In the genomic region with DNA sequence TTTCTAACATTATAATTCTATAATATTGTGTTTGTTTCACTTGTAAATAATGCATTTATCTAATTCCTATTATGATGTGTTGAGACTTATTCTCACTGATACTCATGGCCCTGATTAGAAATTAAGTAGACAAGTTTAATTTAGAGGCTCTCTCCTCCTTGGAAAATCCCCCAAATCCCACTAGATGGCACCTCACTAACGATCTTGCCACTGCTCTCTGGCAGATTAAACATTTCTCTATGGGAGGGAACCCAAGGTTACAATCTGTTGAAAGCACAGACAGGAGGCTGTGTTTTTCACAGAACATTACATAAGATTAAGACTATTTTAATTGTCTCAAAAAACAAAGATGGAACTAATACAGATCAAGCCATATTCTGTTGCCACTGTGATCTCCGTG, we compare ENCODE assay signal across 10 cellular contexts.
A peak's percentile ranks its signal among the peaks of the same experiment; 100 is the strongest.
DNase-seq lines count a peak whose midpoint lies in the region; ATAC-seq and TF ChIP-seq lines count a peak whose summit lies in the region.
"Had no signal": no experiment of that assay in that cellular context is flagged by ENCODE, and none has a peak within 500 bp of the region (broad histone marks: within the 10 kb centered on the region; RNA-seq: fewer than 3 reads in every experiment).

No MANE protein-coding gene starts in this region.

- no peak overlapping the region for H2BK20ac ChIP-seq in IMR-90 (ENCODE audit: low read depth, low read length)

- H3K9me1 ChIP-seq in IMR-90 (ENCODE audit: insufficient read depth, low read length): no peaks in the 10 kb centered on the region

- no peak overlapping the region for H3K23ac ChIP-seq in IMR-90 (ENCODE audit: low read depth, low read length)

- H3K9ac ChIP-seq in IMR-90 (ENCODE audit: low read depth, low read length) (no peak overlapping the region), OCI-LY3 (ENCODE audit: low read length) (no peak overlapping the region)

- no peak overlapping the region for H3K4ac ChIP-seq in IMR-90 (ENCODE audit: low read depth, low read length)

- dilution Hi-C loops in IMR-90 (cut with HindIII; ENCODE audit: low sequenced_read_pairs, unreplicated experiment): no loop called here

- no peak for ATAC-seq in IMR-90 (ENCODE audit: low read depth)
- no peak for ATAC-seq in GM21576 (IDR thresholded peaks at IDR 0.05; ENCODE audit: unreplicated experiment)
- ATAC-seq in HG02938 (IDR thresholded peaks at IDR 0.05; ENCODE audit: unreplicated experiment): no peak
- ATAC-seq: stimulated activated memory B cell treated with anti-CD40 and anti-IgM and Interleukin-4, amounts not matched to agents 10 μg/mL and 1 μg/mL and 100 μg/mL, for 72 hours had no signal

- no peak overlapping the region for H3K27ac ChIP-seq in IMR-90 (ENCODE audit: insufficient read depth, low read length)
- H3K27ac ChIP-seq in OCI-LY3 (ENCODE audit: low read length): no peak overlapping the region

- CTCF ChIA-PET in AG04449 (lab: Yijun Ruan, JAX): no interaction called here
- CTCF ChIA-PET in IMR-90 (lab: Yijun Ruan, JAX): interaction anchor here (0.8 kb wide), 1 partner anchor 11 kb away, joined by 3 read pairs; no protein-coding TSS in a partner anchor

- no peak overlapping the region for H3K4me3 Mint-ChIP-seq in activated T-helper 1 cell treated with anti-CD3 and anti-CD28 coated beads, Interleukin-12 subunit alpha, Interleukin-12 subunit beta, Interleukin-2, Interleukin-4 antibody, amounts not matched to agents 30 ng/mL and 10 ng/mL and 1 ng/mL, durations not matched to agents 14 hours and 24 hours and 36 hours
- H3K4me3 Mint-ChIP-seq: stimulated activated memory B cell treated with anti-CD40 and anti-IgM and Interleukin-4, amounts not matched to agents 10 μg/mL and 1 μg/mL and 100 μg/mL, for 72 hours; T-helper 1 cell treated with Interleukin-12 subunit alpha and Interleukin-12 subunit beta and Interleukin-4 antibody, amounts not matched to agents 30 μg/mL and 1 μg/mL, for 36 hours had no signal

- H2AFZ ChIP-seq in IMR-90 (replicated peaks; ENCODE audit: low read length, poor library complexity): no peak overlapping the region
- H2AFZ ChIP-seq in OCI-LY3 (ENCODE audit: low read depth, low read length): peak overlapping the region; percentile 86; the same call in 1 of the 2 replicates

- H3K4me3 ChIP-seq in AG04449 (ENCODE audit: low read depth, low read length): no peak overlapping the region
- H3K4me3 ChIP-seq in IMR-90 (ENCODE audit: insufficient read depth, low read depth, low read length): no peak overlapping the region
- peak overlapping the region; percentile 35 for H3K4me3 ChIP-seq in OCI-LY3 (ENCODE audit: low read length)
- H3K4me3 ChIP-seq in fibroblast of pulmonary artery (replicated peaks; ENCODE audit: low read depth, low read length): no peak overlapping the region

- H3K27ac Mint-ChIP-seq in activated T-helper 1 cell treated with anti-CD3 and anti-CD28 coated beads, Interleukin-12 subunit alpha, Interleukin-12 subunit beta, Interleukin-2, Interleukin-4 antibody, amounts not matched to agents 30 ng/mL and 10 ng/mL and 1 ng/mL, durations not matched to agents 14 hours and 24 hours and 36 hours: no peak overlapping the region
- H3K27ac Mint-ChIP-seq: stimulated activated memory B cell treated with anti-CD40 and anti-IgM and Interleukin-4, amounts not matched to agents 10 μg/mL and 1 μg/mL and 100 μg/mL, for 72 hours; T-helper 1 cell treated with Interleukin-12 subunit alpha and Interleukin-12 subunit beta and Interleukin-4 antibody, amounts not matched to agents 30 μg/mL and 1 μg/mL, for 36 hours had no signal

- no peak overlapping the region for H2BK120ac ChIP-seq in IMR-90 (ENCODE audit: low read depth, low read length)

- in situ Hi-C loops in IMR-90 (cut with MboI; ENCODE audit: low sequenced_read_pairs): no loop called here

- H3K4me1 ChIP-seq in IMR-90 (ENCODE audit: control insufficient read depth, insufficient read depth, low read length): no peaks in the 10 kb centered on the region
- H3K4me1 ChIP-seq in OCI-LY3 (ENCODE audit: low read length): peaks cover 6% of the 10 kb centered on the region

- H3K27me3 Mint-ChIP-seq in activated T-helper 1 cell treated with anti-CD3 and anti-CD28 coated beads, Interleukin-12 subunit alpha, Interleukin-12 subunit beta, Interleukin-2, Interleukin-4 antibody, amounts not matched to agents 30 ng/mL and 10 ng/mL and 1 ng/mL, durations not matched to agents 14 hours and 24 hours and 36 hours (ENCODE audit: insufficient read depth): no peaks in the 10 kb centered on the region
- H3K27me3 Mint-ChIP-seq: stimulated activated memory B cell treated with anti-CD40 and anti-IgM and Interleukin-4, amounts not matched to agents 10 μg/mL and 1 μg/mL and 100 μg/mL, for 72 hours had no signal

- no TSS peak for BruUV-seq in IMR-90 (replicated peaks; lab: Mats Ljungman, UMichigan)

- no peak overlapping the region for H2AK9ac ChIP-seq in IMR-90 (replicated peaks; ENCODE audit: low read depth, low read length, poor library complexity)

- no peaks in the 10 kb centered on the region for H3K27me3 ChIP-seq in IMR-90 (ENCODE audit: control insufficient read depth, insufficient read depth, low read length)
- no peaks in the 10 kb centered on the region for H3K27me3 ChIP-seq in OCI-LY3 (ENCODE audit: low read depth, low read length)

- H4K5ac ChIP-seq in IMR-90 (ENCODE audit: low read depth, low read length): no peak overlapping the region

- DNase-seq in AG04449 (ENCODE audit: low read depth, low spot score) (no peak), IMR-90 (peak; percentile 1), fibroblast of pulmonary artery (ENCODE audit: low read depth) (peak; percentile 59), activated gamma-delta T cell treated with Interleukin-2 at 50 U/mL for 16 hours (no peak)
- DNase-seq in activated T-helper 1 cell treated with anti-CD3 and anti-CD28 coated beads, Interleukin-12 subunit alpha, Interleukin-12 subunit beta, Interleukin-2, Interleukin-4 antibody, amounts not matched to agents 30 ng/mL and 10 ng/mL and 1 ng/mL, durations not matched to agents 14 hours and 24 hours and 36 hours (ENCODE audit: low spot score): no peak

- no peaks in the 10 kb centered on the region for H3K79me2 ChIP-seq in OCI-LY3 (ENCODE audit: low read length)

- H4K8ac ChIP-seq in IMR-90 (ENCODE audit: low read depth in 2 of 2, low read length in 2 of 2): no peak overlapping the region

- no peaks in the 10 kb centered on the region for H3K36me3 Mint-ChIP-seq in activated T-helper 1 cell treated with anti-CD3 and anti-CD28 coated beads, Interleukin-12 subunit alpha, Interleukin-12 subunit beta, Interleukin-2, Interleukin-4 antibody, amounts not matched to agents 30 ng/mL and 10 ng/mL and 1 ng/mL, durations not matched to agents 14 hours and 24 hours and 36 hours (ENCODE audit: low read depth)
- H3K36me3 Mint-ChIP-seq: stimulated activated memory B cell treated with anti-CD40 and anti-IgM and Interleukin-4, amounts not matched to agents 10 μg/mL and 1 μg/mL and 100 μg/mL, for 72 hours had no signal

- no peak overlapping the region for H3K18ac ChIP-seq in IMR-90 (ENCODE audit: low read depth, low read length)

- H3K4me2 ChIP-seq in IMR-90 (ENCODE audit: low read depth, low read length): no peak overlapping the region
- H3K4me2 ChIP-seq in OCI-LY3 (ENCODE audit: low read length): peak overlapping the region; percentile 48

- no peaks in the 10 kb centered on the region for H3K36me3 ChIP-seq in IMR-90 (ENCODE audit: control insufficient read depth, insufficient read depth, low read length)
- no peaks in the 10 kb centered on the region for H3K36me3 ChIP-seq in OCI-LY3 (replicated peaks; ENCODE audit: low read depth, low read length)

- H3K9me3 ChIP-seq in IMR-90 (ENCODE audit: control insufficient read depth, insufficient read depth, low read length) (no peaks in the 10 kb centered on the region), OCI-LY3 (ENCODE audit: insufficient read depth, low read length) (no peaks in the 10 kb centered on the region)

- TF ChIP-seq CTCF in AG04449 (IDR thresholded peaks at IDR 0.05; ENCODE audit: insufficient read depth, low read length, missing control alignments): peak; percentile 23
- peak; percentile 32 for TF ChIP-seq CTCF in IMR-90 (conservative IDR thresholded peaks at IDR 0.05; ENCODE audit: low read depth, low read length)
- TF ChIP-seq CTCF in OCI-LY3 (IDR thresholded peaks at IDR 0.05; ENCODE audit: low read depth, low read length): peak; percentile 69
- peak; percentile 59 for TF ChIP-seq CTCF in fibroblast of pulmonary artery (IDR thresholded peaks at IDR 0.05; ENCODE audit: low read length, missing control alignments)

- H2BK5ac ChIP-seq in IMR-90 (ENCODE audit: low read depth, low read length, poor library complexity, severe bottlenecking): no peak overlapping the region

- no peak overlapping the region for H2AK5ac ChIP-seq in IMR-90 (ENCODE audit: low read depth, low read length)

- intact Hi-C loops in IMR-90 (cut with micrococcal nuclease): no loop called here
- intact Hi-C loops in activated T-helper 1 cell treated with anti-CD3 and anti-CD28 coated beads, Interleukin-12 subunit alpha, Interleukin-12 subunit beta, Interleukin-2, Interleukin-4 antibody, amounts not matched to agents 30 ng/mL and 10 ng/mL and 1 ng/mL, durations not matched to agents 14 hours and 24 hours and 36 hours (cut with micrococcal nuclease): no loop called here

- no CpG with 5 or more reads among the region's 2 CpGs for WGBS in IMR-90 (ENCODE audit: extremely low coverage in 2 of 2, insufficient read length in 1 of 2), 2 experiments

- peak; percentile 37 for TF ChIP-seq RAD21 in IMR-90 (IDR thresholded peaks at IDR 0.05; ENCODE audit: low read length)

- H4K20me1 ChIP-seq in IMR-90 (ENCODE audit: insufficient read depth, low read length) (no peaks in the 10 kb centered on the region), OCI-LY3 (ENCODE audit: insufficient read depth, low read length) (no peaks in the 10 kb centered on the region)

- POLR2A ChIA-PET in AG04449 (lab: Yijun Ruan, JAX) (no interaction called here), IMR-90 (lab: Charles Lee; ENCODE audit: unreplicated experiment) (no interaction called here)

- H3K4me1 Mint-ChIP-seq in activated T-helper 1 cell treated with anti-CD3 and anti-CD28 coated beads, Interleukin-12 subunit alpha, Interleukin-12 subunit beta, Interleukin-2, Interleukin-4 antibody, amounts not matched to agents 30 ng/mL and 10 ng/mL and 1 ng/mL, durations not matched to agents 14 hours and 24 hours and 36 hours (ENCODE audit: low read depth): no peaks in the 10 kb centered on the region
- H3K4me1 Mint-ChIP-seq: stimulated activated memory B cell treated with anti-CD40 and anti-IgM and Interleukin-4, amounts not matched to agents 10 μg/mL and 1 μg/mL and 100 μg/mL, for 72 hours had no signal

- H3K9me3 Mint-ChIP-seq in activated T-helper 1 cell treated with anti-CD3 and anti-CD28 coated beads, Interleukin-12 subunit alpha, Interleukin-12 subunit beta, Interleukin-2, Interleukin-4 antibody, amounts not matched to agents 30 ng/mL and 10 ng/mL and 1 ng/mL, durations not matched to agents 14 hours and 24 hours and 36 hours: no peaks in the 10 kb centered on the region
- H3K9me3 Mint-ChIP-seq: stimulated activated memory B cell treated with anti-CD40 and anti-IgM and Interleukin-4, amounts not matched to agents 10 μg/mL and 1 μg/mL and 100 μg/mL, for 72 hours had no signal

- no peak overlapping the region for H4K91ac ChIP-seq in IMR-90 (ENCODE audit: insufficient read depth, low read depth, low read length)

- no peak overlapping the region for H3K14ac ChIP-seq in IMR-90 (replicated peaks; ENCODE audit: low read depth, low read length)

- no peaks in the 10 kb centered on the region for H3K79me1 ChIP-seq in IMR-90 (ENCODE audit: low read depth in 1 of 2, low read length in 2 of 2)

- no peak overlapping the region for H2BK15ac ChIP-seq in IMR-90 (ENCODE audit: low read depth, low read length)

- no peak for TF ChIP-seq POLR2A in IMR-90 (IDR thresholded peaks at IDR 0.05; ENCODE audit: low read depth, low read length)

- no peak overlapping the region for H3K56ac ChIP-seq in IMR-90 (ENCODE audit: extremely low read depth, insufficient read depth, low read length)

Comparison
In these comparisons a context has a peak if more than half of its experiments do, and no peak if none do; other contexts are left out.
1. DNase-seq: peak in IMR-90 (single experiment) and fibroblast of pulmonary artery (single experiment); none in AG04449 (single experiment), activated gamma-delta T cell treated with Interleukin-2 at 50 U/mL for 16 hours (single experiment) and activated T-helper 1 cell treated with anti-CD3 and anti-CD28 coated beads, Interleukin-12 subunit alpha, Interleukin-12 subunit beta, Interleukin-2, Interleukin-4 antibody, amounts not matched to agents 30 ng/mL and 10 ng/mL and 1 ng/mL, durations not matched to agents 14 hours and 24 hours and 36 hours (single experiment).
2. Peak in every context shown above with its lines, with median percentiles within 50 percentile points of each other: CTCF ChIP-seq.